In genomic region chr10:44978570-44979280, GRCh38 we compare ENCODE assay signal across 8 cellular contexts. TPM values are rescaled to one million over a fixed set of nuclear protein-coding genes. Genes with fewer than 3 reads are reported as not detected.
A peak's percentile ranks its signal among the peaks of the same experiment; 100 is the strongest.
DNase-seq lines count a peak whose midpoint lies in the region; ATAC-seq and TF ChIP-seq lines count a peak whose summit lies in the region.

TSS of gene DEPP1 (minus strand) at chr10:44978809. CDS start at chr10:44978030, 779 bp downstream.

- H3F3A ChIP-seq in neural progenitor cell (ENCODE audit: low read depth), result no peaks in the 10 kb centered on the region

- CTCF ChIA-PET in AG04449 (lab: Yijun Ruan, JAX), result interaction anchor here (0.8 to 4.4 kb wide), 8 partner anchors 9 to 116 kb away, joined by 3 to 51 read pairs (median 4); partner anchors contain the start of gene ZNF22

- no peak within 1 kb of the TSS for H3K4me3 Mint-ChIP-seq in neural progenitor cell

- H3K9me3 ChIP-seq in neural progenitor cell (ENCODE audit: low read depth), result no peaks in the 10 kb centered on the region

- no peak within 1 kb of the TSS for H2AFZ ChIP-seq in neural progenitor cell (replicated peaks)

- H3K27me3 ChIP-seq in neural progenitor cell, result peaks cover 20% of the 10 kb centered on the region

- H3K79me2 ChIP-seq in neural progenitor cell (ENCODE audit: low read depth), result no peaks in the 10 kb centered on the region

- H4K20me1 ChIP-seq in neural progenitor cell (ENCODE audit: low read depth), result no peaks in the 10 kb centered on the region

- H3K9ac ChIP-seq in neural progenitor cell, result no peak within 1 kb of the TSS

- TF ChIP-seq CTCF in AG04449 (IDR thresholded peaks at IDR 0.05; ENCODE audit: insufficient read depth, low read length, missing control alignments), result peak; percentile 34
- TF ChIP-seq CTCF in WI38 (IDR thresholded peaks at IDR 0.05; ENCODE audit: low read depth, low read length), result no peak
- TF ChIP-seq CTCF in neural progenitor cell (IDR thresholded peaks at IDR 0.05), result peak; percentile 16

- peaks cover 40% of the 10 kb centered on the region for H3K4me1 ChIP-seq in neural progenitor cell

- H3K4me1 Mint-ChIP-seq in neural progenitor cell, result peaks cover 47% of the 10 kb centered on the region

- no peaks in the 10 kb centered on the region for H3K36me3 Mint-ChIP-seq in neural progenitor cell

- H3K27ac Mint-ChIP-seq in neural progenitor cell, result peak within 1 kb of the TSS; percentile 21

- peak; percentile 24 for ATAC-seq in GM18868 (IDR thresholded peaks at IDR 0.05; ENCODE audit: unreplicated experiment)
- no peak for ATAC-seq in HG02678 (IDR thresholded peaks at IDR 0.05; ENCODE audit: unreplicated experiment)
- ATAC-seq in HG03039 (IDR thresholded peaks at IDR 0.05; ENCODE audit: unreplicated experiment), result no peak

- H3K27me3 Mint-ChIP-seq in neural progenitor cell (ENCODE audit: insufficient read depth, low read depth), result peaks cover 12% of the 10 kb centered on the region

- DNase-seq in AG04449 (ENCODE audit: low read depth, low spot score), result peak; percentile 72
- DNase-seq in NCI-H1694 (lab: John Stamatoyannopoulos, UW), result peak; percentile 95
- DNase-seq in foreskin melanocyte, result peak; percentile 65
- DNase-seq in neural progenitor cell (ENCODE audit: low spot score), result peak; percentile 87

- peak within 1 kb of the TSS; percentile 82 for H3K4me3 ChIP-seq in AG04449 (ENCODE audit: low read depth, low read length)
- peak within 1 kb of the TSS; percentile 68 for H3K4me3 ChIP-seq in WI38 (ENCODE audit: low read depth, low read length)
- H3K4me3 ChIP-seq in neural progenitor cell, result no peak within 1 kb of the TSS

- H3K27ac ChIP-seq in neural progenitor cell, result no peak within 1 kb of the TSS

- POLR2A ChIA-PET in AG04449 (lab: Yijun Ruan, JAX), result interaction anchor here (0.6 to 1.9 kb wide), 17 partner anchors 10 to 652 kb away, joined by 3 to 15 read pairs (median 6); partner anchors contain the start of gene RASSF4

- H3K36me3 ChIP-seq in neural progenitor cell, result no peaks in the 10 kb centered on the region

- H3K9me3 Mint-ChIP-seq in neural progenitor cell, result no peaks in the 10 kb centered on the region

- H3K4me2 ChIP-seq in neural progenitor cell, result peak within 1 kb of the TSS; percentile 53

RNA-seq across cellular contexts. Expression of gene DEPP1, which starts in this region (rescaled TPM):
- total RNA-seq in neural progenitor cell (ENCODE audit: low replicate concordance), result 0.71 TPM in 1 of 2 replicates, not detected in the other

Comparison
In these comparisons a context has a peak if more than half of its experiments do, and no peak if none do; other contexts are left out.
1. Peak in DNase-seq and H3K4me2 ChIP-seq in neural progenitor cell; RNA of the gene not detected or under 1 TPM.